Comparison of ENCODE assay signal across 10 cellular contexts in genomic region chr7:24971333-24972165, GRCh38. TPM values are rescaled to one million over a fixed set of nuclear protein-coding genes. Genes with fewer than 3 reads are reported as not detected.
DNase-seq lines count a peak whose midpoint lies in the region; ATAC-seq lines count a peak whose summit lies in the region.
"Had no signal": no experiment of that assay in that cellular context is flagged by ENCODE, and none has a peak within 500 bp of the region (broad histone marks: within the 10 kb centered on the region; RNA-seq: fewer than 3 reads in every experiment).

No MANE protein-coding gene starts in this region.

- peaks cover 28 to 66% (median 48%) of the 10 kb centered on the region in 4 donors for H3K4me1 Mint-ChIP-seq in naive thymus-derived CD8-positive, alpha-beta T cell

- no peaks in the 10 kb centered on the region for H3K9me3 Mint-ChIP-seq in naive thymus-derived CD8-positive, alpha-beta T cell
- H3K9me3 Mint-ChIP-seq: activated T-cell treated with anti-CD3 and anti-CD28 coated beads, Interleukin-2, amount 50 U/mL, for 4 hours; neural crest cell had no signal

- peaks cover 25% of the 10 kb centered on the region for H3K4me1 ChIP-seq in HUES48 (ENCODE audit: control insufficient read depth, insufficient read depth, low read length)

- POLR2A ChIA-PET in naive thymus-derived CD8-positive, alpha-beta T cell (lab: Charles Lee), result interaction anchor here (1.2 kb wide), 1 partner anchor 8 kb away, joined by 5 read pairs; the partner anchor contains the start of gene OSBPL3

- no peaks in the 10 kb centered on the region for H3K27me3 ChIP-seq in HUES48 (ENCODE audit: control insufficient read depth, insufficient read depth, low read length)

- peak; percentile 97 for DNase-seq in DMS 273 (lab: John Stamatoyannopoulos, UW; ENCODE audit: unreplicated experiment)
- peak; percentile 94 for DNase-seq in astrocyte of the hippocampus (ENCODE audit: low read depth, low spot score)
- DNase-seq in naive thymus-derived CD8-positive, alpha-beta T cell, result no peak
- no peak for DNase-seq in Ammon's horn (ENCODE audit: low spot score)
- DNase-seq in NCI-H1436 (lab: John Stamatoyannopoulos, UW), result no peak
- DNase-seq: activated T-cell treated with anti-CD3 and anti-CD28 coated beads, Interleukin-2, amount 50 U/mL, for 4 hours had no signal

- H3K4me3 Mint-ChIP-seq in naive thymus-derived CD8-positive, alpha-beta T cell, result peak overlapping the region in 3 of 10 donors; percentile 34 to 46 (median 38)
- H3K4me3 Mint-ChIP-seq: activated T-cell treated with anti-CD3 and anti-CD28 coated beads, Interleukin-2, amount 50 U/mL, for 4 hours; neural crest cell had no signal

- H3K4me3 ChIP-seq in HUES48 (ENCODE audit: low read depth, low read length), result no peak overlapping the region

- peaks cover 0 to 2% (median 0%) of the 10 kb centered on the region in 3 donors for H3K36me3 Mint-ChIP-seq in naive thymus-derived CD8-positive, alpha-beta T cell

- H3K36me3 ChIP-seq in HUES48 (ENCODE audit: control insufficient read depth, insufficient read depth, low read length), result no peaks in the 10 kb centered on the region

- H3K9ac ChIP-seq in HUES48 (ENCODE audit: low read depth, low read length), result no peak overlapping the region

- no peaks in the 10 kb centered on the region for H3K9me3 ChIP-seq in HUES48 (ENCODE audit: control insufficient read depth, insufficient read depth, low read length)

- H3K27ac Mint-ChIP-seq in naive thymus-derived CD8-positive, alpha-beta T cell, result peak overlapping the region in 3 of 10 donors; percentile 3 to 37 (median 19)

- ATAC-seq in naive thymus-derived CD8-positive, alpha-beta T cell, result peak; percentile 39 to 40
- ATAC-seq in HG03571 (IDR thresholded peaks at IDR 0.05; ENCODE audit: unreplicated experiment), result no peak
- no peak for ATAC-seq in GM19455 (IDR thresholded peaks at IDR 0.05; ENCODE audit: unreplicated experiment)

- peak overlapping the region; percentile 2 for H3K27ac ChIP-seq in HUES48 (ENCODE audit: low read depth, low read length)

- no peaks in the 10 kb centered on the region for H3K27me3 Mint-ChIP-seq in naive thymus-derived CD8-positive, alpha-beta T cell

RNA-seq across cellular contexts. Expression of gene OSBPL3, which starts 8.4 kb away (rescaled TPM):
- total RNA-seq in naive thymus-derived CD8-positive, alpha-beta T cell, result 10 to 100 TPM; 21.3 to 28.4 TPM
- polyA plus RNA-seq in naive thymus-derived CD8-positive, alpha-beta T cell, result 1 to 10 TPM; 3.4 to 5.3 (median 5.0) TPM

Comparison
In these comparisons a context has a peak if more than half of its experiments do, and no peak if none do; other contexts are left out.
1. DNase-seq: peak in DMS 273 (single experiment) and astrocyte of the hippocampus (single experiment); none in naive thymus-derived CD8-positive, alpha-beta T cell (0 of 10), Ammon's horn (single experiment) and NCI-H1436 (single experiment).
2. ATAC-seq: peak in naive thymus-derived CD8-positive, alpha-beta T cell (2 of 2); none in HG03571 (single experiment) and GM19455 (single experiment).